8 cellular contexts compared by ENCODE assay signal in the genomic region with DNA sequence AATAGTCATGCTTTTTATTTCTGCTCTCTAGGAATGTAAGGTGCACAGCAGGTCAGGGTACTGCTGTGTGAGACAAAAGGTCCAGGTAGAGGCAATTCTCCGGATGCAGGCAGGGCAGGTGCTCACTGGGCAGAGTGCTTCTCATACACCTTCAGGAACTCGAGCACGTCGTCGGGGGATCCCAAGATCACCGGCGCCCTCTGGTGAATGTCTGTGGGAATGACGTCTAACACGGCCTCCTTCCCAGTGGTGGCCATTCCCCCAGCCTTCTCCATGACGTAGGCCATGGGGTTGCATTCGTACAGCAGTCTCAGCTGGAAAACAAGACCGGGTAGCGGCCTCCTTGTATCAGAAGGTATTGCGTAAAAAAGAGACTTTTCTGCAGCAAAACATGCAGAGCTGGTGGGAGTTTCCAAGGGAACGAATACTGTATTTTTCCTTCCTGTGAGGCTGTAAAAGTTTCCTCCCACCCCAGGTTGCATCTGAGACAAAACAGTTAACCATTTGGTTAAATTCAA. TPM values are rescaled to one million over a fixed set of nuclear protein-coding genes. Genes with fewer than 3 reads are reported as not detected.
DNase-seq lines count a peak whose midpoint lies in the region; ATAC-seq, FAIRE-seq and TF ChIP-seq lines count a peak whose summit lies in the region.

No MANE protein-coding gene starts in this region.

- intact Hi-C loops in CD8-positive, alpha-beta T cell (cut with DNase I, micrococcal nuclease): loop anchor here in 1 of 2 experiments (5.0 to 10.0 kb wide), 2 partner anchors 539 to 921 kb away; no protein-coding TSS in a partner anchor
- intact Hi-C loops in endothelial cell of umbilical vein (cut with micrococcal nuclease): loop anchor here (1.0 to 10.0 kb wide), 3 partner anchors 49 to 589 kb away; no protein-coding TSS in a partner anchor

- no peaks in the 10 kb centered on the region for H4K20me1 ChIP-seq in endothelial cell of umbilical vein (replicated peaks; ENCODE audit: control insufficient read depth, extremely low read depth, insufficient read depth, low read length)

- FAIRE-seq in endothelial cell of umbilical vein (lab: Jason Lieb, UNC): peak; percentile 87

- H3K27me3 Mint-ChIP-seq in CD8-positive, alpha-beta T cell (ENCODE audit: low read depth): no peaks in the 10 kb centered on the region

- no peaks in the 10 kb centered on the region for H3K79me2 ChIP-seq in endothelial cell of umbilical vein (ENCODE audit: control insufficient read depth, insufficient read depth, low read length)

- no peaks in the 10 kb centered on the region for H3K36me3 ChIP-seq in CD8-positive, alpha-beta T cell (ENCODE audit: insufficient read depth, low read length)
- H3K36me3 ChIP-seq in endothelial cell of umbilical vein (ENCODE audit: control insufficient read depth in 2 of 2, extremely low read depth in 1 of 2, insufficient read depth in 2 of 2, low read length in 2 of 2) (no peaks in the 10 kb centered on the region), mucosa of rectum (ENCODE audit: control insufficient read depth in 2 of 2, insufficient read depth in 2 of 2, low read length in 2 of 2) (no peaks in the 10 kb centered on the region)

- peak; percentile 80 for ATAC-seq in CD8-positive, alpha-beta T cell
- ATAC-seq in HG02678 (IDR thresholded peaks at IDR 0.05; ENCODE audit: unreplicated experiment): peak; percentile 66
- ATAC-seq in HG03135 (IDR thresholded peaks at IDR 0.05; ENCODE audit: unreplicated experiment): no peak

- no peak overlapping the region for H3K4me2 ChIP-seq in endothelial cell of umbilical vein (ENCODE audit: insufficient read depth, low read length)

- no peak overlapping the region for H3K27ac ChIP-seq in CD8-positive, alpha-beta T cell (ENCODE audit: low read depth, low read length)
- no peak overlapping the region for H3K27ac ChIP-seq in endothelial cell of umbilical vein (ENCODE audit: insufficient read depth, low read depth, low read length)
- H3K27ac ChIP-seq in mucosa of rectum (ENCODE audit: low read depth in 2 of 2, low read length in 2 of 2): peak overlapping the region; percentile 62 to 83

- H3K4me3 ChIP-seq in CD8-positive, alpha-beta T cell (ENCODE audit: low read depth, low read length): no peak overlapping the region
- H3K4me3 ChIP-seq in endothelial cell of umbilical vein (replicated peaks in 1 of 3; ENCODE audit: insufficient read depth in 1 of 3, low read depth in 1 of 3, low read length in 3 of 3) (no peak overlapping the region), mucosa of rectum (ENCODE audit: low read length in 2 of 2) (peak overlapping the region in 1 of 2 donors; percentile 38)

- peaks cover 5% of the 10 kb centered on the region for H3K4me1 ChIP-seq in CD8-positive, alpha-beta T cell (ENCODE audit: insufficient read depth, low read length)
- H3K4me1 ChIP-seq in endothelial cell of umbilical vein (ENCODE audit: control insufficient read depth, extremely low read depth, insufficient read depth, low read length) (no peaks in the 10 kb centered on the region), mucosa of rectum (ENCODE audit: control insufficient read depth in 2 of 2, insufficient read depth in 2 of 2, low read length in 2 of 2) (peaks cover 53 to 63% of the 10 kb centered on the region in 2 donors)

- no peak overlapping the region for H3K4me3 Mint-ChIP-seq in CD8-positive, alpha-beta T cell

- POLR2A ChIA-PET in CD8-positive, alpha-beta T cell (lab: Charles Lee): no interaction called here
- POLR2A ChIA-PET in endothelial cell of umbilical vein (lab: Charles Lee): no interaction called here

- H3K36me3 Mint-ChIP-seq in CD8-positive, alpha-beta T cell: peaks cover 10% of the 10 kb centered on the region

- H3K27ac Mint-ChIP-seq in CD8-positive, alpha-beta T cell: no peak overlapping the region

- CTCF ChIA-PET in CD8-positive, alpha-beta T cell (lab: Charles Lee): interaction anchor here (1.2 to 1.4 kb wide), 4 partner anchors 9 to 54 kb away, joined by 3 to 5 read pairs (median 4); a partner anchor contains a TSS
- CTCF ChIA-PET in endothelial cell of umbilical vein (lab: Charles Lee): interaction anchor here (0.7 to 0.9 kb wide), 2 partner anchors 8 to 24 kb away, joined by 3 to 4 read pairs; no protein-coding TSS in a partner anchor

- peaks cover 6% of the 10 kb centered on the region for H3K4me1 Mint-ChIP-seq in CD8-positive, alpha-beta T cell (ENCODE audit: low read depth)

- no TSS peak for BruUV-seq in endothelial cell of umbilical vein (replicated peaks; lab: Mats Ljungman, UMichigan)

- H3K9ac ChIP-seq in endothelial cell of umbilical vein (replicated peaks; ENCODE audit: extremely low read depth, insufficient read depth, low read length) (no peak overlapping the region), mucosa of rectum (ENCODE audit: low read depth in 1 of 2, low read length in 2 of 2) (peak overlapping the region in 1 of 2 donors; percentile 32)

- peak; percentile 55 for TF ChIP-seq CTCF in CD8-positive, alpha-beta T cell (IDR thresholded peaks at IDR 0.05)
- peak; percentile 67 to 79 for TF ChIP-seq CTCF in endothelial cell of umbilical vein (IDR thresholded peaks at IDR 0.05; ENCODE audit: extremely low read depth in 1 of 2, insufficient read depth in 1 of 2, low read depth in 1 of 2, low read length in 2 of 2)

- no peak for TF ChIP-seq POLR2A in endothelial cell of umbilical vein (IDR thresholded peaks at IDR 0.05; ENCODE audit: low read depth, low read length)

- no peaks in the 10 kb centered on the region for H3K27me3 ChIP-seq in CD8-positive, alpha-beta T cell (ENCODE audit: insufficient read depth, low read length)
- peaks cover 3% of the 10 kb centered on the region in 2 experiments for H3K27me3 ChIP-seq in endothelial cell of umbilical vein (ENCODE audit: control insufficient read depth in 2 of 2, insufficient read depth in 2 of 2, low read length in 2 of 2)
- H3K27me3 ChIP-seq in mucosa of rectum (ENCODE audit: control insufficient read depth in 2 of 2, insufficient read depth in 2 of 2, low read length in 2 of 2): no peaks in the 10 kb centered on the region

- no peaks in the 10 kb centered on the region for H3K9me3 Mint-ChIP-seq in CD8-positive, alpha-beta T cell

- H3K9me1 ChIP-seq in endothelial cell of umbilical vein (replicated peaks; ENCODE audit: control insufficient read depth, extremely low read depth, insufficient read depth, low read length): no peaks in the 10 kb centered on the region

- peak overlapping the region; percentile 8 for H2AFZ ChIP-seq in endothelial cell of umbilical vein (ENCODE audit: low read depth, low read length)

- dilution Hi-C loops in endothelial cell of umbilical vein (cut with MboI; ENCODE audit: extremely low pct_ligation_motif_present, low sequenced_read_pairs): no loop called here

- H3K9me3 ChIP-seq in CD8-positive, alpha-beta T cell (ENCODE audit: low read length): no peaks in the 10 kb centered on the region
- H3K9me3 ChIP-seq in endothelial cell of umbilical vein (replicated peaks; ENCODE audit: control insufficient read depth, insufficient read depth, low read length) (no peaks in the 10 kb centered on the region), mucosa of rectum (ENCODE audit: control insufficient read depth in 2 of 2, low read length in 2 of 2) (no peaks in the 10 kb centered on the region)

- peak; percentile 33 to 70 (median 56) for DNase-seq in CD8-positive, alpha-beta T cell
- DNase-seq in NCI-H82 (lab: John Stamatoyannopoulos, UW) (peak; percentile 64), endothelial cell of umbilical vein (ENCODE audit: low read depth, low spot score) (peak; percentile 53)
- DNase-seq in activated CD8-positive, alpha-beta memory T cell treated with anti-CD3 and anti-CD28 coated beads for 4 hours (ENCODE audit: low read depth in 2 of 2): peak; percentile 13 to 36
- peak; percentile 21 to 29 for DNase-seq in stimulated activated CD8-positive, alpha-beta memory T cell treated with anti-CD3 and anti-CD28 coated beads, Interleukin-4, amount 100 ng/mL, for 1 hour (ENCODE audit: low read depth in 2 of 2, low spot score in 1 of 2)

TF ChIP-seq in endothelial cell of umbilical vein, 7 proteins besides CTCF, POLR2A, EP300 and RAD21 (continues in another document):
- TF ChIP-seq JUN (IDR thresholded peaks at IDR 0.05; ENCODE audit: borderline replicate concordance, insufficient read depth, insufficient read length, low read depth): no peak
- TF ChIP-seq, protein P1, sequence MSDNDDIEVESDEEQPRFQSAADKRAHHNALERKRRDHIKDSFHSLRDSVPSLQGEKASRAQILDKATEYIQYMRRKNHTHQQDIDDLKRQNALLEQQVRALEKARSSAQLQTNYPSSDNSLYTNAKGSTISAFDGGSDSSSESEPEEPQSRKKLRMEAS (IDR thresholded peaks at IDR 0.05; ENCODE audit: insufficient read depth, insufficient read length): no peak

RNA-seq across cellular contexts. Expression of a gene that starts 9.7 kb away (rescaled TPM):
- total RNA-seq in CD8-positive, alpha-beta T cell: not detected
- not detected in 2 replicates for total RNA-seq in endothelial cell of umbilical vein
- polyA plus RNA-seq in endothelial cell of umbilical vein: not detected in 2 replicates
- polyA plus RNA-seq in endothelial cell of umbilical vein (2011; cell fraction: cytosol; rRNA removed): not detected in 2 replicates
- not detected in 2 replicates for polyA plus RNA-seq in endothelial cell of umbilical vein (2011; cell fraction: nucleus; rRNA removed)
- polyA plus RNA-seq in endothelial cell of umbilical vein (2012): not detected in 2 replicates
- polyA minus RNA-seq in endothelial cell of umbilical vein: 0.34 TPM in 1 of 2 replicates, not detected in the other
- not detected for polyA minus RNA-seq in endothelial cell of umbilical vein (2011; cell fraction: cytosol; rRNA and poly(A)+ RNA removed)
- polyA minus RNA-seq in endothelial cell of umbilical vein (2011; cell fraction: nucleus; rRNA and poly(A)+ RNA removed): not detected in 2 replicates

RNA-seq across cellular contexts. Expression of a gene that starts 36.0 kb away (rescaled TPM):
- 1 to 10 TPM; 2.2 to 2.7 TPM for total RNA-seq in CD8-positive, alpha-beta T cell
- total RNA-seq in endothelial cell of umbilical vein: 2.2 and 3.8 TPM in 2 replicates
- polyA plus RNA-seq in endothelial cell of umbilical vein: 1.9 and 2.5 TPM in 2 replicates
- 3.1 and 4.3 TPM in 2 replicates for polyA plus RNA-seq in endothelial cell of umbilical vein (2011; cell fraction: cytosol; rRNA removed)
- 1.1 and 1.3 TPM in 2 replicates for polyA plus RNA-seq in endothelial cell of umbilical vein (2011; cell fraction: nucleus; rRNA removed)
- polyA plus RNA-seq in endothelial cell of umbilical vein (2012): 1.4 and 2.4 TPM in 2 replicates
- 0.36 and 0.42 TPM in 2 replicates for polyA minus RNA-seq in endothelial cell of umbilical vein
- not detected for polyA minus RNA-seq in endothelial cell of umbilical vein (2011; cell fraction: cytosol; rRNA and poly(A)+ RNA removed)
- not detected in 2 replicates for polyA minus RNA-seq in endothelial cell of umbilical vein (2011; cell fraction: nucleus; rRNA and poly(A)+ RNA removed)

RNA-seq across cellular contexts. Expression of a gene that starts 48.4 kb away (rescaled TPM):
- not detected for total RNA-seq in CD8-positive, alpha-beta T cell
- not detected in 2 replicates for total RNA-seq in endothelial cell of umbilical vein
- not detected in 2 replicates for polyA plus RNA-seq in endothelial cell of umbilical vein
- not detected in 2 replicates for polyA plus RNA-seq in endothelial cell of umbilical vein (2011; cell fraction: cytosol; rRNA removed)
- polyA plus RNA-seq in endothelial cell of umbilical vein (2011; cell fraction: nucleus; rRNA removed): not detected in 2 replicates
- not detected in 2 replicates for polyA plus RNA-seq in endothelial cell of umbilical vein (2012)
- polyA minus RNA-seq in endothelial cell of umbilical vein: not detected in 2 replicates
- 0.82 TPM for polyA minus RNA-seq in endothelial cell of umbilical vein (2011; cell fraction: cytosol; rRNA and poly(A)+ RNA removed)
- polyA minus RNA-seq in endothelial cell of umbilical vein (2011; cell fraction: nucleus; rRNA and poly(A)+ RNA removed): not detected in 2 replicates

Comparison
In these comparisons a context has a peak if more than half of its experiments do, and no peak if none do; other contexts are left out.
1. H3K27ac ChIP-seq: peak in mucosa of rectum (2 of 2); none in CD8-positive, alpha-beta T cell (single experiment) and endothelial cell of umbilical vein (single experiment).
2. Peak in every context shown above with its lines, with median percentiles within 50 percentile points of each other: DNase-seq.